8 cellular contexts compared by ENCODE assay signal in genomic region chr15:74950078-74951000, GRCh38. TPM values are rescaled to one million over a fixed set of nuclear protein-coding genes. Genes with fewer than 3 reads are reported as not detected.
A peak's percentile ranks its signal among the peaks of the same experiment; 100 is the strongest.
DNase-seq lines count a peak whose midpoint lies in the region; ATAC-seq, FAIRE-seq and TF ChIP-seq lines count a peak whose summit lies in the region.

No MANE protein-coding gene starts in this region.

- TF ChIP-seq CTCF in WTC11 (IDR thresholded peaks at IDR 0.05) (peak; percentile 95), bronchial epithelial cell (IDR thresholded peaks at IDR 0.05; ENCODE audit: insufficient read depth, low read length, severe bottlenecking) (peak; percentile 94)

- H3K36me3 Mint-ChIP-seq in WTC11, result no peaks in the 10 kb centered on the region

- FAIRE-seq in bronchial epithelial cell (lab: Jason Lieb, UNC), result no peak

- H3K4me1 Mint-ChIP-seq in WTC11, result peaks cover 37% of the 10 kb centered on the region

- H3K27me3 Mint-ChIP-seq in WTC11 (ENCODE audit: low read depth), result peaks cover 6% of the 10 kb centered on the region

- H3K4me3 Mint-ChIP-seq in WTC11, result no peak overlapping the region

- POLR2A ChIA-PET in WTC11 (lab: Charles Lee), result interaction anchor here (1.0 kb wide), 4 partner anchors 9 to 190 kb away, joined by 3 to 4 read pairs (median 3); partner anchors contain the start of gene COX5A

- no peaks in the 10 kb centered on the region for H3K36me3 ChIP-seq in bronchial epithelial cell (ENCODE audit: control insufficient read depth, insufficient read depth, low read length)

- H3K27ac Mint-ChIP-seq in WTC11, result peak overlapping the region; percentile 36

- DNase-seq in SIG-M5 treated with dmso at 0.1 percent for 504 hours (lab: John Stamatoyannopoulos, UW; ENCODE audit: unreplicated experiment), result peak; percentile 72
- DNase-seq in SIG-M5 (lab: John Stamatoyannopoulos, UW), result no peak
- peak; percentile 67 for DNase-seq in NCI-H2196 (lab: John Stamatoyannopoulos, UW; ENCODE audit: unreplicated experiment)
- peak; percentile 94 for DNase-seq in WTC11 (ENCODE audit: low spot score)
- peak; percentile 69 for DNase-seq in bronchial epithelial cell (ENCODE audit: low read depth)
- DNase-seq in kidney tubule cell (ENCODE audit: low spot score), result peak; percentile 72
- DNase-seq in stimulated activated CD4-positive, alpha-beta T cell treated with anti-CD3 and anti-CD28 coated beads, Interleukin-4, amount 100 ng/mL, for 4 hours, result peak; percentile 70 to 71

- ATAC-seq in WTC11 (peak; percentile 79), HG02981 (IDR thresholded peaks at IDR 0.05; ENCODE audit: unreplicated experiment) (no peak)

- no peaks in the 10 kb centered on the region for H3K27me3 ChIP-seq in bronchial epithelial cell (ENCODE audit: control insufficient read depth, insufficient read depth, low read length)

- H3K9me3 Mint-ChIP-seq in WTC11, result no peaks in the 10 kb centered on the region

- CTCF ChIA-PET in WTC11 (lab: Charles Lee), result interaction anchor here (0.5 to 3.5 kb wide), 54 partner anchors 9 to 736 kb away, joined by 3 to 43 read pairs (median 4); partner anchors contain the start of genes C15orf39, COX5A, CPLX3 and FAM219B

- no peak overlapping the region for H3K4me3 ChIP-seq in bronchial epithelial cell (ENCODE audit: low read depth, low read length)

TF ChIP-seq in WTC11, 78 proteins besides CTCF, POLR2A, EP300 and RAD21:
- peak; percentile 39; the same call in 1 of the 2 replicates for TF ChIP-seq ERG (CRISPR knock-in tag; IDR thresholded peaks at IDR 0.05)
- TF ChIP-seq FOXK1 (CRISPR knock-in tag; IDR thresholded peaks at IDR 0.05), result 0 out of 2 replicates have a peak, but pooled peaks have one; percentile 23
- TF ChIP-seq ZNF121 (CRISPR knock-in tag; IDR thresholded peaks at IDR 0.05), result 0 out of 2 replicates have a peak, but pooled peaks have one; percentile 11
- TF ChIP-seq GABPB1 (CRISPR knock-in tag; IDR thresholded peaks at IDR 0.05), result no peak

RNA-seq across cellular contexts. Expression of gene RPP25, which starts 6.2 kb away (rescaled TPM):
- total RNA-seq in WTC11 (2021) (28.3 to 31.3 TPM (median 29.0 TPM) in 3 replicates), bronchial epithelial cell (3.3 and 8.7 TPM in 2 replicates)

RNA-seq across cellular contexts. Expression of gene COX5A, which starts 12.5 kb away (rescaled TPM):
- total RNA-seq in WTC11 (2021), result 336 to 355 TPM (median 354 TPM) in 3 replicates
- 55.3 and 66.6 TPM in 2 replicates for total RNA-seq in bronchial epithelial cell

RNA-seq across cellular contexts. Expression of gene FAM219B, which starts 43.7 kb away (rescaled TPM):
- 67.3 to 99.6 TPM (median 87.8 TPM) in 3 replicates for total RNA-seq in WTC11 (2021)
- 67.3 and 72.4 TPM in 2 replicates for total RNA-seq in bronchial epithelial cell

RNA-seq across cellular contexts. Expression of gene SCAMP5, which starts 45.0 kb away (rescaled TPM):
- total RNA-seq in WTC11 (2021) (65.7 to 70.1 TPM (median 67.0 TPM) in 3 replicates), bronchial epithelial cell (0.13 and 1.3 TPM in 2 replicates)
